ENCODE assay signal across 19 cellular contexts in the genomic region with DNA sequence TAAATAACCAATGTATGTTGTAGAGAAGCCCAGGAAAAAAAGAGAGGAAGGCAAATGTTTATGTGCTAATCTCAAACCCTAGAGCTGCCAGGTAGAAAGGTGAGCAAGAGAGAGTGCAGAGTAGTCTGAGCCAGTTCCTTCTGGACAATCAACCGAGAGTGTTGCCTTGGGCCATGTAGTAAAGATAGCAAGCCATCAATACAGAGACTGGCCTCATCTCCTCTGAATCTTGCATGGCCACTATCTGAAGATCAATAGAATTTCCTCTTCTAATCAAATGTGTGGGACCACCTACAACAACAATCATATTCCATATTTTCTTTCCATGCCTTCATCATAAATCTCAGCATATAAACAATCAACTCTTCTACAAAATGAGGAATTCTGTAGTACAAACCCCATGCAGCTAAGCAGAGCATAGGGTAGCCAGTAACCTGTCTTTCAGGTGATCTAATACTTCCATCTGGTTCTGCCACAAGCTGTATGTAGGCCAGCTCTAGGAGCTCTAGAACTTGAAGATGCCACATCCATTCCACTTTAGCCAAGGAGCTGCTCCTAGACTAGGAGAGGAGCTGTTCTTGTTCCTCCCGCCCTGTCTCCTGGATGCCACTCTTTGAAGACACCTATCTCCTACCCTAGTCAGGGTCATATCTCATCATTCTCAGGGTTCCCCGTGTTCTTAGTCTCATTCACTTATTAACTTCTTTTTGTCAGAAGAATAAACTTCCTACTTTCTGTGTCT.
DNase-seq lines count a peak whose midpoint lies in the region; ATAC-seq, FAIRE-seq and TF ChIP-seq lines count a peak whose summit lies in the region.
"Had no signal": no experiment of that assay in that cellular context is flagged by ENCODE, and none has a peak within 500 bp of the region (broad histone marks: within the 10 kb centered on the region; RNA-seq: fewer than 3 reads in every experiment).

No MANE protein-coding gene starts in this region.

- DNase-seq in HepG2 (ENCODE audit: low spot score) (no peak), MM.1S (no peak), right lobe of liver (no peak), NCI-H1417 treated with DMSO at 0.1 percent for 48 hours (lab: John Stamatoyannopoulos, UW) (no peak), MCF 10A (ENCODE audit: unreplicated experiment) (no peak), caudate nucleus (lab: John Stamatoyannopoulos, UW) (no peak)
- DNase-seq: 8988T; C1 segment of cervical spinal cord; Calu3; CD4-positive, alpha-beta T cell; DMS 273 treated with DMSO at 0.1 percent for 48 hours; EL; GDM1; HCEC 1CT; HFFc6 had no signal

- no peak overlapping the region for H3K27ac Mint-ChIP-seq in MCF 10A (ENCODE audit: low read depth, unreplicated experiment)
- H3K27ac Mint-ChIP-seq: CD4-positive, alpha-beta T cell; HFFc6; IgD-negative memory B cell had no signal

- H3K36me3 ChIP-seq in liver (ENCODE audit: control insufficient read depth in 4 of 4, insufficient read depth in 3 of 4, low read depth in 1 of 4, low read length in 3 of 4) (no peaks in the 10 kb centered on the region), HepG2 (replicated peaks in 1 of 2; ENCODE audit: control insufficient read depth in 1 of 2, insufficient read depth in 2 of 2, low read length in 2 of 2) (no peaks in the 10 kb centered on the region), MM.1S (replicated peaks; ENCODE audit: insufficient read depth, low read length) (no peaks in the 10 kb centered on the region; the same call in 1 of the 2 replicates), right lobe of liver (no peaks in the 10 kb centered on the region), skeletal muscle tissue (ENCODE audit: control insufficient read depth in 3 of 3, insufficient read depth in 3 of 3, low read length in 3 of 3) (no peaks in the 10 kb centered on the region)

- no peaks in the 10 kb centered on the region for H3K36me3 Mint-ChIP-seq in MCF 10A (ENCODE audit: insufficient read depth, unreplicated experiment)

- intact Hi-C loops in HepG2 (cut with micrococcal nuclease; ENCODE audit: unreplicated experiment) (no loop called here), right lobe of liver (cut with DNase I) (no loop called here), MCF 10A (cut with micrococcal nuclease) (no loop called here)

- no peak overlapping the region for H3K9ac ChIP-seq in liver (ENCODE audit: low read depth in 1 of 2, low read length in 2 of 2)
- H3K9ac ChIP-seq in HepG2 (ENCODE audit: insufficient read depth, low read depth, low read length): no peak overlapping the region
- no peak overlapping the region for H3K9ac ChIP-seq in MM.1S (ENCODE audit: low read length)
- H3K9ac ChIP-seq in skeletal muscle tissue (ENCODE audit: low read depth in 1 of 3, low read length in 3 of 3): no peak overlapping the region

- TF ChIP-seq RAD21 in liver (IDR thresholded peaks at IDR 0.05) (no peak), HepG2 (CRISPR knock-in tag; IDR thresholded peaks at IDR 0.05) (no peak)

- H3K79me2 ChIP-seq in HepG2 (ENCODE audit: insufficient read depth, low read length): no peaks in the 10 kb centered on the region
- no peaks in the 10 kb centered on the region for H3K79me2 ChIP-seq in MM.1S (ENCODE audit: low read length)

- TF ChIP-seq EP300 in HepG2 (IDR thresholded peaks at IDR 0.05; ENCODE audit: low read depth in 2 of 2, low read length in 2 of 2) (no peak), HepG2 (CRISPR knock-in tag; IDR thresholded peaks at IDR 0.05; ENCODE audit: borderline replicate concordance) (no peak)

- H3K4me1 ChIP-seq in liver (ENCODE audit: control insufficient read depth in 4 of 4, insufficient read depth in 4 of 4, low read length in 3 of 4) (peaks cover 2 to 5% (median 4%) of the 10 kb centered on the region in 4 donors), HepG2 (ENCODE audit: insufficient read depth, low read length) (no peaks in the 10 kb centered on the region), MM.1S (ENCODE audit: low read length) (peaks cover 6% of the 10 kb centered on the region), right lobe of liver (no peaks in the 10 kb centered on the region), skeletal muscle tissue (ENCODE audit: control insufficient read depth in 3 of 3, insufficient read depth in 3 of 3, low read length in 3 of 3) (peaks cover 0 to 3% (median 0%) of the 10 kb centered on the region in 3 donors)

- no peaks in the 10 kb centered on the region for H3F3A ChIP-seq in MM.1S (ENCODE audit: insufficient read depth, low read length)

- no peaks in the 10 kb centered on the region for H4K20me1 ChIP-seq in HepG2 (ENCODE audit: insufficient read depth, low read length)
- no peaks in the 10 kb centered on the region for H4K20me1 ChIP-seq in MM.1S (ENCODE audit: insufficient read depth, low read length)

- no peaks in the 10 kb centered on the region for H3K9me2 ChIP-seq in MM.1S (replicated peaks; ENCODE audit: insufficient read depth, low read length)

- TF ChIP-seq POLR2A in HepG2 (IDR thresholded peaks at IDR 0.05; ENCODE audit: insufficient read depth in 1 of 2, low read depth in 2 of 2, low read length in 2 of 2) (no peak), right lobe of liver (IDR thresholded peaks at IDR 0.05) (no peak)

- H3K4me3 Mint-ChIP-seq in MCF 10A (ENCODE audit: unreplicated experiment): no peak overlapping the region
- H3K4me3 Mint-ChIP-seq: CD4-positive, alpha-beta T cell; HFFc6; IgD-negative memory B cell had no signal

- H3K4me1 Mint-ChIP-seq in MCF 10A (ENCODE audit: insufficient read depth, unreplicated experiment): peaks cover 10% of the 10 kb centered on the region

- in situ Hi-C loops in HepG2 (cut with HindIII; ENCODE audit: extremely low pct_ligation_motif_present, low pct_unique_long_range_greater_than_20kb): no loop called here

- CTCF ChIA-PET in HepG2 (lab: Yijun Ruan, JAX; ENCODE audit: low intra/inter-chr PET ratio, low total read pairs): no interaction called here
- CTCF ChIA-PET in MCF 10A (lab: Yijun Ruan, JAX): no interaction called here

- H3K9me3 Mint-ChIP-seq in MCF 10A (ENCODE audit: unreplicated experiment): peaks cover 6% of the 10 kb centered on the region
- H3K9me3 Mint-ChIP-seq: CD4-positive, alpha-beta T cell had no signal

- no peak for TF ChIP-seq CTCF in liver (IDR thresholded peaks at IDR 0.05; ENCODE audit: low read depth, low read length, missing input control)
- no peak for TF ChIP-seq CTCF in HepG2 (CRISPR knock-in tag; IDR thresholded peaks at IDR 0.05)
- no peak for TF ChIP-seq CTCF in MM.1S (IDR thresholded peaks at IDR 0.05; ENCODE audit: low read length)
- TF ChIP-seq CTCF in right lobe of liver (IDR thresholded peaks at IDR 0.05): no peak
- no peak for TF ChIP-seq CTCF in MCF 10A (IDR thresholded peaks at IDR 0.05; ENCODE audit: unreplicated experiment)

- ATAC-seq in HepG2 (no peak), right lobe of liver (peak; percentile 49 to 61 (median 57))

- H3K4me3 ChIP-seq in liver (ENCODE audit: low read depth in 1 of 3, low read length in 3 of 3): peak overlapping the region in 2 of 3 donors; percentile 1 to 25
- no peak overlapping the region for H3K4me3 ChIP-seq in HepG2 (replicated peaks in 1 of 3; ENCODE audit: insufficient read depth in 1 of 3, low read depth in 2 of 3, low read length in 3 of 3)
- no peak overlapping the region for H3K4me3 ChIP-seq in MM.1S (ENCODE audit: low read length)
- H3K4me3 ChIP-seq in right lobe of liver: no peak overlapping the region
- peak overlapping the region in 1 of 3 donors; percentile 21 for H3K4me3 ChIP-seq in skeletal muscle tissue (ENCODE audit: low read length in 3 of 3)

- BruUV-seq in HepG2 (replicated peaks; lab: Mats Ljungman, UMichigan): no TSS peak
- no TSS peak for BruUV-seq in MCF 10A (replicated peaks; lab: Mats Ljungman, UMichigan)

- no peak for FAIRE-seq in HepG2 (lab: Jason Lieb, UNC)
- FAIRE-seq: GM12892 had no signal

- H2AFZ ChIP-seq in HepG2 (ENCODE audit: low read length) (no peak overlapping the region), MM.1S (ENCODE audit: low read length) (no peak overlapping the region)

- POLR2A ChIA-PET in HepG2 (lab: Yijun Ruan, JAX) (no interaction called here), MCF 10A (lab: Yijun Ruan, JAX) (no interaction called here)

- H3K27ac ChIP-seq in liver (ENCODE audit: low read depth in 1 of 2, low read length in 2 of 2) (peak overlapping the region in 1 of 2 donors; percentile 48), HepG2 (ENCODE audit: extremely low read length, insufficient read depth, low read length) (no peak overlapping the region), MM.1S (ENCODE audit: low read length) (no peak overlapping the region), right lobe of liver (no peak overlapping the region), skeletal muscle tissue (ENCODE audit: low read depth, low read length) (peak overlapping the region; percentile 3), caudate nucleus (ENCODE audit: low read depth, low read length) (no peak overlapping the region)

- 71% methylated on average over 3 of the region's 3 CpGs for WGBS in liver
- WGBS in HepG2 (ENCODE audit: low lambda C conversion rate): 3% methylated on average over 3 of the region's 3 CpGs
- WGBS in right lobe of liver (ENCODE audit: insufficient coverage, low coverage, low lambda C conversion rate, missing lambda C conversion rate): 42% methylated on average over 3 of the region's 3 CpGs

- no peaks in the 10 kb centered on the region for H3K9me3 ChIP-seq in liver (ENCODE audit: control insufficient read depth in 4 of 4, low read length in 3 of 4)
- H3K9me3 ChIP-seq in HepG2 (ENCODE audit: low read length): no peaks in the 10 kb centered on the region
- H3K9me3 ChIP-seq in MM.1S (replicated peaks; ENCODE audit: insufficient read depth, low read length): no peaks in the 10 kb centered on the region
- H3K9me3 ChIP-seq in right lobe of liver: no peaks in the 10 kb centered on the region
- no peaks in the 10 kb centered on the region for H3K9me3 ChIP-seq in skeletal muscle tissue (ENCODE audit: control insufficient read depth in 3 of 3, low read length in 3 of 3)

- H3K27me3 ChIP-seq in liver (ENCODE audit: control insufficient read depth in 4 of 4, insufficient read depth in 4 of 4, low read length in 3 of 4) (no peaks in the 10 kb centered on the region), HepG2 (ENCODE audit: control insufficient read depth in 1 of 2, insufficient read depth in 2 of 2, low read length in 2 of 2) (no peaks in the 10 kb centered on the region), MM.1S (replicated peaks; ENCODE audit: insufficient read depth, low read length) (no peaks in the 10 kb centered on the region), right lobe of liver (no peaks in the 10 kb centered on the region), skeletal muscle tissue (ENCODE audit: control insufficient read depth in 3 of 3, insufficient read depth in 3 of 3, low read length in 3 of 3) (no peaks in the 10 kb centered on the region)

- no peak overlapping the region for H3K4me2 ChIP-seq in HepG2 (ENCODE audit: low read depth, low read length)
- 0 out of 2 replicates have a peak overlapping the region, but pooled peaks have one; percentile 1 for H3K4me2 ChIP-seq in MM.1S (ENCODE audit: low read depth, low read length)

- H3K27me3 Mint-ChIP-seq in MCF 10A (ENCODE audit: insufficient read depth, unreplicated experiment): no peaks in the 10 kb centered on the region

TF ChIP-seq in liver, 16 proteins besides CTCF, POLR2A, EP300 and RAD21:
- TF ChIP-seq YY1 (IDR thresholded peaks at IDR 0.05) (no peak), FOXA2 (IDR thresholded peaks at IDR 0.05) (no peak)

TF ChIP-seq in HepG2, 621 proteins besides CTCF, POLR2A, EP300 and RAD21 (continues in another document):
- no peak for TF ChIP-seq ZNF7 (CRISPR knock-in tag; IDR thresholded peaks at IDR 0.05)

Comparison
In these comparisons a context has a peak if more than half of its experiments do, and no peak if none do; other contexts are left out.
1. H3K4me3 ChIP-seq: peak in liver (2 of 3); none in HepG2 (0 of 3), MM.1S (single experiment) and right lobe of liver (0 of 3).